2 cellular contexts compared by ENCODE assay signal in the genomic region with DNA sequence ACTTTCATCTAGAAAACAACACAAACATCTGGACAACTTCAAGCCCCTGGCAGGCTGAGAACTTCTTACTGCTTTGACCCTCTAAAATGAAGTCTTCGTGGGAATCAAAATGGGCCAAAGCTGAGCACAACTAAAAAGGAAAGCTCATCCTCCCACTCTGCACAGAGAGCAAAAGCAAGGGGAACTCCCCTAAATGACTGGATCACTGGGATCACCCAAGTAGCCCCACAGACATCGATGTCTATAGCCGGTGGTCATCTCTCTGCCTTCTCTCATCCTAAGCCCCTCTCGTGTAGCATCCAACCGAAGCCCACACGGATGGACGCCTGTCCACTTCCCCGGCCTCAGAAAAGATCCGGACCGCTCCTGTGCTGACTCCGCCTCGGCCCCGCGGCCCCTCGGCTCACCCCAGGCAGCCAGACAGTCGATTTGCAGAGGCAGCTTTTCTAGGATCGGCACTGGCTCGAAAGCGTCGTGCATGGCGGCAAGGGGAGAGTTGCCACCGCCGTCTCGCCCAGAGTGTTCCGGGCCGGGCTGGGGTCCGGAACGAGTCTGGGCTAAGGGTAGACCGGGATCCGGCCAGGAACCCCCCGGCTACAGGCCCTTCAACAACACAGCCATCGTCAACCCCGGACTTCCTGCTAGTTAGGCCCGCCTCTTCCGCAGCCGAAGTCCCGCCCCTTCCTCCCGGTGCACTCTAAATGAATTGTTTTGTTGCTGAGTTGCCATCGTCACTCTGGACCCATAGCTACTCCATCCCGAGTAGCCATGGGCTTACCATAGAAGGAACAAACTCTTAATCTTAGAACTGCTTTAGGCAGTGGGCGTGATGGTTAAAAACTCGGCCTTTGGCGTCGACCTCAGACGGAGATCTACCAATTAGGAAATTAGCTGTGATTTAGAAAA.
TF ChIP-seq lines count a peak whose summit lies in the region.

Gene VPS39 (minus strand): TSS at position 631 of the 906 bp plus-strand sequence. CDS start 151 bp downstream, at position 480.

TF ChIP-seq in HEK293T, 16 proteins besides CTCF, POLR2A, EP300 and RAD21 (continued from another document):
- no peak for TF ChIP-seq NFRKB (IDR thresholded peaks at IDR 0.05)

TF ChIP-seq in SK-N-SH, 30 proteins besides CTCF, POLR2A, EP300 and RAD21 (continued from another document):
- TF ChIP-seq ZBTB33 (IDR thresholded peaks at IDR 0.05; ENCODE audit: borderline replicate concordance, low read depth), result no peak
- no peak for TF ChIP-seq FOXJ3 (CRISPR knock-in tag; IDR thresholded peaks at IDR 0.05)
- no peak for TF ChIP-seq NRF1 (IDR thresholded peaks at IDR 0.05; ENCODE audit: low read depth, low read length)
- TF ChIP-seq USF1 (IDR thresholded peaks at IDR 0.05; ENCODE audit: borderline replicate concordance, low read depth), result no peak
- TF ChIP-seq YY1 (IDR thresholded peaks at IDR 0.05; ENCODE audit: low read depth), result peak; percentile 73
- TF ChIP-seq, protein P1, sequence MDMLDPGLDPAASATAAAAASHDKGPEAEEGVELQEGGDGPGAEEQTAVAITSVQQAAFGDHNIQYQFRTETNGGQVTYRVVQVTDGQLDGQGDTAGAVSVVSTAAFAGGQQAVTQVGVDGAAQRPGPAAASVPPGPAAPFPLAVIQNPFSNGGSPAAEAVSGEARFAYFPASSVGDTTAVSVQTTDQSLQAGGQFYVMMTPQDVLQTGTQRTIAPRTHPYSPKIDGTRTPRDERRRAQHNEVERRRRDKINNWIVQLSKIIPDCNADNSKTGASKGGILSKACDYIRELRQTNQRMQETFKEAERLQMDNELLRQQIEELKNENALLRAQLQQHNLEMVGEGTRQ (IDR thresholded peaks at IDR 0.05; ENCODE audit: borderline replicate concordance, low read depth, low read length), result no peak
- peak; percentile 48; the same call in 1 of the 2 replicates for TF ChIP-seq MXI1 (IDR thresholded peaks at IDR 0.05; ENCODE audit: low read depth, low read length)
- no peak for TF ChIP-seq GATA2 (CRISPR knock-in tag; IDR thresholded peaks at IDR 0.05)
- TF ChIP-seq, protein P2, sequence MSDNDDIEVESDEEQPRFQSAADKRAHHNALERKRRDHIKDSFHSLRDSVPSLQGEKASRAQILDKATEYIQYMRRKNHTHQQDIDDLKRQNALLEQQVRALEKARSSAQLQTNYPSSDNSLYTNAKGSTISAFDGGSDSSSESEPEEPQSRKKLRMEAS (IDR thresholded peaks at IDR 0.05; ENCODE audit: low read depth), result peak; percentile 60; the same call in 1 of the 2 replicates
- TF ChIP-seq NFIC (IDR thresholded peaks at IDR 0.05; ENCODE audit: borderline replicate concordance), result no peak
- TF ChIP-seq FOXM1 (IDR thresholded peaks at IDR 0.05; ENCODE audit: low read depth), result no peak
- TF ChIP-seq POLR2AphosphoS5 (IDR thresholded peaks at IDR 0.05; ENCODE audit: low read depth, low read length), result peak; percentile 98
- TF ChIP-seq JUND (IDR thresholded peaks at IDR 0.05), result no peak
- TF ChIP-seq SIN3A (IDR thresholded peaks at IDR 0.05; ENCODE audit: borderline replicate concordance, low read depth, low read length), result no peak
- no peak for TF ChIP-seq REST (IDR thresholded peaks at IDR 0.05; ENCODE audit: low read depth, low read length)
- TF ChIP-seq ELF1 (IDR thresholded peaks at IDR 0.05), result peak; percentile 91
- no peak for TF ChIP-seq TCF12 (IDR thresholded peaks at IDR 0.05)
- peak; percentile 44 for TF ChIP-seq CHD2 (IDR thresholded peaks at IDR 0.05; ENCODE audit: low read length, partially characterized antibody)
- TF ChIP-seq FOSL2 (IDR thresholded peaks at IDR 0.05; ENCODE audit: borderline replicate concordance, low read depth), result no peak
- no peak; the same call in 1 of the 2 replicates for TF ChIP-seq RFX5 (IDR thresholded peaks at IDR 0.05; ENCODE audit: low read length)
- TF ChIP-seq GABPA (IDR thresholded peaks at IDR 0.05; ENCODE audit: low read depth), result peak; percentile 96
- TF ChIP-seq EZH2phosphoT487 (IDR thresholded peaks at IDR 0.05; ENCODE audit: borderline replicate concordance, low read depth), result no peak
